ENCODE assay signal across 10 cellular contexts in the genomic region with DNA sequence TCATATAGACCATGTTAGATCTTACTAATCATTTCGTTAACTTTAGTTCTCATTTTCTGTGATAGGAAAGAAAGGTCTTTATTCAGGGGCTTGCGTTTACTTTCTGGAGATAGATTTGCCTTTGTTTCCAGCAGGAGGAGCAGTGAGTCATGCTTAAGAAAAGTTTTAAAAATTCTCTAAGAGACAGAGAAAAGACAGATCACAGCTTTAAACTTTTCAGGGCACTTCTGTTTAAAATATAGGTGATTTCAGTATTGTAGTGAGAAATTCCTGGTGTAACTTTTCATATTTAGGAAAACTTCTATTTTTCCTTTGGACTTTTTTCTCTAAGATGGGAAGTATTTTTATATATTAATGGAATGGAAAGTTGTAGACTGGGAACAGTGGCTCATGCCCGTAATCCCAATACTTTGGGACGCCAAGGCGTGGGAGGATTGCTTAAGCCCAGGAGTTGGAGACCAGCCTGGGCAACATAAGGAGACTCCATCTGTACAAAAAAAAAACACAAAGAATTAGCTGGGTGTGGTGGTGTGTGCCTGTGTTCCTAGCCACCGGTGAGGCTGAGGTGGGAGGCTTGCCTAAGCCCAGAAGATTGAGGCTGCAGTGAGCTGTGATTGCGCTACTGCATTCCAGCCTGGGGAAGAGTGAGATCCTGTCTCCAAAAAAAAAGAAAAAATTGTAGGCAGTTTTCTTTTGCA.
DNase-seq lines count a peak whose midpoint lies in the region; ATAC-seq lines count a peak whose summit lies in the region.
"Had no signal": no experiment of that assay in that cellular context is flagged by ENCODE, and none has a peak within 500 bp of the region (broad histone marks: within the 10 kb centered on the region; RNA-seq: fewer than 3 reads in every experiment).

No MANE protein-coding gene starts in this region.

- H3K9me2 ChIP-seq in GM23248 (ENCODE audit: insufficient read depth) = no peaks in the 10 kb centered on the region

- H3K4me3 ChIP-seq in GM23248 (peak overlapping the region; percentile 25), adipocyte (ENCODE audit: low read length) (no peak overlapping the region)

- H3K9me3 ChIP-seq in GM23248 (ENCODE audit: low read depth) (no peaks in the 10 kb centered on the region), adipocyte (ENCODE audit: control insufficient read depth, low read length) (no peaks in the 10 kb centered on the region)

- peaks cover 40% of the 10 kb centered on the region for H3F3A ChIP-seq in GM23248 (ENCODE audit: insufficient read depth)

- peaks cover 23% of the 10 kb centered on the region for H3K4me1 ChIP-seq in GM23248 (ENCODE audit: insufficient read depth)
- H3K4me1 ChIP-seq in adipocyte (ENCODE audit: control insufficient read depth, insufficient read depth, low read length) = peaks cover 10% of the 10 kb centered on the region

- ATAC-seq in HG03520 (IDR thresholded peaks at IDR 0.05; ENCODE audit: unreplicated experiment) (no peak), HG02642 (IDR thresholded peaks at IDR 0.05; ENCODE audit: poor library complexity, unreplicated experiment) (no peak)
- no peak for ATAC-seq in natural killer cell treated with Interleukin-12 subunit alpha and Interleukin-12 subunit beta and Interleukin-15 and Interleukin-18, amount 100 ng/mL, for 72 hours
- ATAC-seq: activated CD8-positive, alpha-beta T cell treated with anti-CD3 and anti-CD28 coated beads, Interleukin-2, amount 10 ng/mL, durations not matched to agents 7 days and 5 days had no signal

- in situ Hi-C loops in GM23248 (cut with MboI) = no loop called here

- intact Hi-C loops in activated CD4-positive, alpha-beta T cell treated with anti-CD3 and anti-CD28 coated beads, Interleukin-2, amount 10 ng/mL, durations not matched to agents 24 days and 14 days (cut with micrococcal nuclease) = no loop called here

- H3K27me3 ChIP-seq in GM23248 (replicated peaks; ENCODE audit: insufficient read depth) (no peaks in the 10 kb centered on the region), adipocyte (replicated peaks; ENCODE audit: control insufficient read depth, insufficient read depth, low read length) (no peaks in the 10 kb centered on the region)

- peak; percentile 5 for DNase-seq in A172 (ENCODE audit: low spot score)
- DNase-seq in GM23248 = peak; percentile 67
- DNase-seq in adipocyte (ENCODE audit: low read depth) = peak; percentile 64
- DNase-seq in iris pigment epithelial cell (ENCODE audit: low read depth) = peak; percentile 42
- no peak for DNase-seq in natural killer cell treated with Interleukin-12 subunit alpha and Interleukin-12 subunit beta and Interleukin-15 and Interleukin-18, amount 100 ng/mL, for 72 hours (ENCODE audit: low spot score)
- DNase-seq in activated CD4-positive, alpha-beta T cell treated with anti-CD3 and anti-CD28 coated beads, Interleukin-2, amount 10 ng/mL, durations not matched to agents 24 days and 14 days = no peak
- DNase-seq: activated CD8-positive, alpha-beta T cell treated with anti-CD3 and anti-CD28 coated beads, Interleukin-2, amount 10 ng/mL, durations not matched to agents 7 days and 5 days had no signal

- no peaks in the 10 kb centered on the region for H3K27me3 Mint-ChIP-seq in natural killer cell treated with Interleukin-12 subunit alpha and Interleukin-12 subunit beta and Interleukin-15 and Interleukin-18, amount 100 ng/mL, for 72 hours
- H3K27me3 Mint-ChIP-seq in activated CD4-positive, alpha-beta T cell treated with anti-CD3 and anti-CD28 coated beads, Interleukin-2, amount 10 ng/mL, durations not matched to agents 24 days and 14 days = no peaks in the 10 kb centered on the region
- H3K27me3 Mint-ChIP-seq: dendritic cell treated with granulocyte-macrophage colony-stimulating factor and Interleukin-4, amounts not matched to agents 40 ng/mL and 50 ng/mL, for 4 days had no signal

- H3K4me3 Mint-ChIP-seq in natural killer cell treated with Interleukin-12 subunit alpha and Interleukin-12 subunit beta and Interleukin-15 and Interleukin-18, amount 100 ng/mL, for 72 hours = no peak overlapping the region
- H3K4me3 Mint-ChIP-seq in activated CD4-positive, alpha-beta T cell treated with anti-CD3 and anti-CD28 coated beads, Interleukin-2, amount 10 ng/mL, durations not matched to agents 24 days and 14 days = no peak overlapping the region
- H3K4me3 Mint-ChIP-seq: activated CD8-positive, alpha-beta T cell treated with anti-CD3 and anti-CD28 coated beads, Interleukin-2, amount 10 ng/mL, durations not matched to agents 7 days and 5 days; dendritic cell treated with granulocyte-macrophage colony-stimulating factor and Interleukin-4, amounts not matched to agents 40 ng/mL and 50 ng/mL, for 4 days had no signal

- peaks cover 88% of the 10 kb centered on the region for H3K79me2 ChIP-seq in GM23248 (ENCODE audit: insufficient read depth)

- H3K36me3 ChIP-seq in GM23248 (ENCODE audit: low read depth) (peaks cover 39% of the 10 kb centered on the region), adipocyte (ENCODE audit: control insufficient read depth, insufficient read depth, low read length, severe bottlenecking) (peaks cover 35% of the 10 kb centered on the region)

- H3K36me3 Mint-ChIP-seq in natural killer cell treated with Interleukin-12 subunit alpha and Interleukin-12 subunit beta and Interleukin-15 and Interleukin-18, amount 100 ng/mL, for 72 hours = no peaks in the 10 kb centered on the region
- peaks cover 24% of the 10 kb centered on the region for H3K36me3 Mint-ChIP-seq in activated CD4-positive, alpha-beta T cell treated with anti-CD3 and anti-CD28 coated beads, Interleukin-2, amount 10 ng/mL, durations not matched to agents 24 days and 14 days (ENCODE audit: low read depth)

- H2AFZ ChIP-seq in GM23248 = no peak overlapping the region

- H3K27ac ChIP-seq in GM23248 = peak overlapping the region; percentile 71

- no peak overlapping the region for H3K27ac Mint-ChIP-seq in natural killer cell treated with Interleukin-12 subunit alpha and Interleukin-12 subunit beta and Interleukin-15 and Interleukin-18, amount 100 ng/mL, for 72 hours
- H3K27ac Mint-ChIP-seq in activated CD4-positive, alpha-beta T cell treated with anti-CD3 and anti-CD28 coated beads, Interleukin-2, amount 10 ng/mL, durations not matched to agents 24 days and 14 days = no peak overlapping the region
- H3K27ac Mint-ChIP-seq: activated CD8-positive, alpha-beta T cell treated with anti-CD3 and anti-CD28 coated beads, Interleukin-2, amount 10 ng/mL, durations not matched to agents 7 days and 5 days; dendritic cell treated with granulocyte-macrophage colony-stimulating factor and Interleukin-4, amounts not matched to agents 40 ng/mL and 50 ng/mL, for 4 days had no signal

- H4K20me1 ChIP-seq in GM23248 (ENCODE audit: insufficient read depth) = no peaks in the 10 kb centered on the region

- H3K9ac ChIP-seq in GM23248 = peak overlapping the region; percentile 46
- H3K9ac ChIP-seq in adipocyte (ENCODE audit: low read length) = no peak overlapping the region

- H3K9me3 Mint-ChIP-seq in natural killer cell treated with Interleukin-12 subunit alpha and Interleukin-12 subunit beta and Interleukin-15 and Interleukin-18, amount 100 ng/mL, for 72 hours = no peaks in the 10 kb centered on the region
- H3K9me3 Mint-ChIP-seq in activated CD4-positive, alpha-beta T cell treated with anti-CD3 and anti-CD28 coated beads, Interleukin-2, amount 10 ng/mL, durations not matched to agents 24 days and 14 days = no peaks in the 10 kb centered on the region
- H3K9me3 Mint-ChIP-seq: dendritic cell treated with granulocyte-macrophage colony-stimulating factor and Interleukin-4, amounts not matched to agents 40 ng/mL and 50 ng/mL, for 4 days had no signal

- WGBS in GM23248 (ENCODE audit: low coverage in 1 of 2, low lambda C conversion rate in 2 of 2, missing lambda C conversion rate in 2 of 2), 2 experiments = 46 to 50% methylated on average over 7 of the region's 7 CpGs

- peaks cover 4 to 6% of the 10 kb centered on the region in 2 donors for H3K4me1 Mint-ChIP-seq in natural killer cell treated with Interleukin-12 subunit alpha and Interleukin-12 subunit beta and Interleukin-15 and Interleukin-18, amount 100 ng/mL, for 72 hours (ENCODE audit: low read depth in 2 of 2)
- peaks cover 6% of the 10 kb centered on the region for H3K4me1 Mint-ChIP-seq in activated CD4-positive, alpha-beta T cell treated with anti-CD3 and anti-CD28 coated beads, Interleukin-2, amount 10 ng/mL, durations not matched to agents 24 days and 14 days

- peak overlapping the region; percentile 63 for H3K4me2 ChIP-seq in GM23248 (ENCODE audit: unreplicated experiment)

Comparison
In these comparisons a context has a peak if more than half of its experiments do, and no peak if none do; other contexts are left out.
1. DNase-seq: peak in A172 (single experiment), GM23248 (single experiment), adipocyte (single experiment) and iris pigment epithelial cell (single experiment); none in natural killer cell treated with Interleukin-12 subunit alpha and Interleukin-12 subunit beta and Interleukin-15 and Interleukin-18, amount 100 ng/mL, for 72 hours (single experiment) and activated CD4-positive, alpha-beta T cell treated with anti-CD3 and anti-CD28 coated beads, Interleukin-2, amount 10 ng/mL, durations not matched to agents 24 days and 14 days (single experiment).